In the genomic region with DNA sequence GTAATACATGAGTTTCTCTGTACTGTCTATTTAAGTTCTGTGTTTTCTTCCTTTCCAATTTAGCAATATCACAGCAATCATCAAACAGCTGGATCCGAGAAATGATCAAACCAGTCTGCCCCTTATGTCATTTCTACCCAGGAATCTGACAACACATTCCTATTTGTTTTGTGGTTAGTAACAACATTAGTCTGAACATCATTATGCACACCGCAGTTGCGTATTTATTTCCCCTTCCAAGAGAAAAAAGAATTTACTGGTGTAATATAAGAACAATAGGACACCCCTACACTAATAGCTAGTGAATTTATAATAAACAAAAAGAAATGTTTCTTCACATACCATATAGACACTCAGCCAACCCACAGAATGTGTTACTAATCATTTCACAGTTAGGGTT, we compare ENCODE assay signal across 23 cellular contexts.
DNase-seq lines count a peak whose midpoint lies in the region; ATAC-seq, FAIRE-seq and TF ChIP-seq lines count a peak whose summit lies in the region.
"Had no signal": no experiment of that assay in that cellular context is flagged by ENCODE, and none has a peak within 500 bp of the region (broad histone marks: within the 10 kb centered on the region; RNA-seq: fewer than 3 reads in every experiment).

No MANE protein-coding gene starts in this region.

- TF ChIP-seq POLR2A in K562 (conservative IDR thresholded peaks at IDR 0.05) (no peak), heart left ventricle (IDR thresholded peaks at IDR 0.05) (no peak)

- TF ChIP-seq RAD21 in K562 (CRISPR knock-in tag; conservative IDR thresholded peaks at IDR 0.05 in 1 of 2, IDR thresholded peaks at IDR 0.05 in 1 of 2) = no peak

- H3K9ac ChIP-seq in K562 (ENCODE audit: insufficient read depth in 1 of 2, low read depth in 2 of 2, low read length in 2 of 2) = no peak overlapping the region

- FAIRE-seq in K562 (lab: Jason Lieb, UNC) = peak; percentile 62
- FAIRE-seq: G401.6, keratinocyte had no signal

- H3K4me1 ChIP-seq in K562 (replicated peaks in 1 of 2; ENCODE audit: control insufficient read depth in 2 of 2, insufficient read depth in 2 of 2, low read length in 2 of 2) (no peaks in the 10 kb centered on the region), heart left ventricle (no peaks in the 10 kb centered on the region)
- H3K4me1 ChIP-seq: esophagus muscularis mucosa, lower lobe of right lung, right atrium auricular region had no signal

- H2AFZ ChIP-seq in K562 (ENCODE audit: low read depth, low read length) = no peak overlapping the region
- H2AFZ ChIP-seq: hepatocyte had no signal

- in situ Hi-C loops in K562 (cut with MboI) = no loop called here

- H3K9me1 ChIP-seq in K562 (ENCODE audit: control insufficient read depth, insufficient read depth, low read length) = no peaks in the 10 kb centered on the region

- POLR2A ChIA-PET in AG04449 (lab: Yijun Ruan, JAX) = no interaction called here
- POLR2A ChIA-PET in K562 (lab: Yijun Ruan, JAX) = interaction anchor here (0.6 to 1.5 kb wide), 2 partner anchors 12 to 24 kb away, joined by 3 to 5 read pairs; no protein-coding TSS in a partner anchor

- H3K27me3 ChIP-seq in K562 (ENCODE audit: control insufficient read depth in 2 of 2, insufficient read depth in 2 of 2, low read length in 2 of 2) (peaks cover 0 to 4% of the 10 kb centered on the region in 2 experiments; a peak in 2 of 5 replicates), heart left ventricle (no peaks in the 10 kb centered on the region)
- H3K27me3 ChIP-seq: esophagus muscularis mucosa, hepatocyte, right atrium auricular region had no signal

- H3K27ac ChIP-seq in K562 (ENCODE audit: extremely low read depth, low read depth, low read length) (no peak overlapping the region), heart left ventricle (no peak overlapping the region)
- H3K27ac ChIP-seq: esophagus muscularis mucosa, hepatocyte, HL-60, lower lobe of right lung, right atrium auricular region had no signal

- no peak overlapping the region for H3K4me3 ChIP-seq in AG04449 (ENCODE audit: low read depth, low read length)
- no peak overlapping the region for H3K4me3 ChIP-seq in K562
- no peak overlapping the region for H3K4me3 ChIP-seq in heart left ventricle
- H3K4me3 ChIP-seq: esophagus muscularis mucosa, hepatocyte, lower lobe of right lung, right atrium auricular region had no signal

- DNase-seq in AG04449 (ENCODE audit: low read depth, low spot score) (peak; percentile 55), HCEC 1CT (peak; percentile 55), K562 (ENCODE audit: extremely low read depth in 1 of 4, low spot score in 3 of 4) (no peak), fibroblast of the conjunctiva (ENCODE audit: low read depth) (peak; percentile 22), heart left ventricle (no peak), NCI-H1092 treated with DMSO at 0.1 percent for 48 hours (lab: John Stamatoyannopoulos, UW) (no peak)
- DNase-seq: 8988T; activated CD4-positive, alpha-beta T cell treated with anti-CD3 and anti-CD28 coated beads, Interleukin-2, amount 10 ng/mL, durations not matched to agents 7 days and 5 days; activated effector memory CD4-positive, alpha-beta T cell treated with Interleukin-2 at 50 U/mL for 16 hours; effector CD8-positive, alpha-beta T cell; lower lobe of right lung; NCI-H1694 treated with DMSO at 0.1 percent for 48 hours; occipital lobe; SHP77; stimulated activated CD4-positive, alpha-beta T cell treated with anti-CD3 and anti-CD28 coated beads, Interleukin-15, amount 100 ng/mL, for 24 hours had no signal

- H3K36me3 ChIP-seq in K562 (ENCODE audit: control insufficient read depth, insufficient read depth, low read length) = no peaks in the 10 kb centered on the region
- H3K36me3 ChIP-seq in heart left ventricle = no peaks in the 10 kb centered on the region
- H3K36me3 ChIP-seq: esophagus muscularis mucosa, lower lobe of right lung, right atrium auricular region had no signal

- 0% methylated on average over 3 of the region's 3 CpGs for WGBS in K562 (ENCODE audit: insufficient coverage, low coverage, missing lambda C conversion rate)
- 95 to 97% (median 96%) methylated on average over 3 of the region's 3 CpGs for WGBS in heart left ventricle, 4 donors

- intact Hi-C loops in K562 (cut with micrococcal nuclease) (no loop called here), heart left ventricle (cut with DNase I) (no loop called here)

- H3K9me3 ChIP-seq in K562 (replicated peaks; ENCODE audit: control insufficient read depth, insufficient read depth, low read depth, low read length) = no peaks in the 10 kb centered on the region; the same call in 1 of the 2 replicates
- peaks cover 0 to 6% (median 0%) of the 10 kb centered on the region in 12 donors for H3K9me3 ChIP-seq in heart left ventricle
- H3K9me3 ChIP-seq: esophagus muscularis mucosa, lower lobe of right lung, right atrium auricular region had no signal

- no peak overlapping the region for H3K4me2 ChIP-seq in K562 (ENCODE audit: insufficient read depth, low read length)
- H3K4me2 ChIP-seq: hepatocyte had no signal

- TF ChIP-seq EP300 in K562 (IDR thresholded peaks at IDR 0.05; ENCODE audit: low read length) = no peak

- ATAC-seq in K562 = no peak
- ATAC-seq in HG03175 (IDR thresholded peaks at IDR 0.05; ENCODE audit: unreplicated experiment) = no peak
- ATAC-seq in heart left ventricle = no peak
- no peak for ATAC-seq in HG03432 (IDR thresholded peaks at IDR 0.05; ENCODE audit: unreplicated experiment)
- ATAC-seq: lower lobe of right lung had no signal

- H3K79me2 ChIP-seq in K562 (ENCODE audit: control insufficient read depth, insufficient read depth, low read length) = no peaks in the 10 kb centered on the region
- H3K79me2 ChIP-seq: hepatocyte had no signal

- CTCF ChIA-PET in AG04449 (lab: Yijun Ruan, JAX) (interaction anchor here (0.9 kb wide), 1 partner anchor 17 kb away, joined by 3 read pairs; no protein-coding TSS in a partner anchor), K562 (lab: Yijun Ruan, JAX; ENCODE audit: low intra/inter-chr PET ratio) (no interaction called here)

- no peaks in the 10 kb centered on the region for H4K20me1 ChIP-seq in K562 (replicated peaks; ENCODE audit: control insufficient read depth, insufficient read depth, low read length)

- BruUV-seq in K562 (replicated peaks; lab: Mats Ljungman, UMichigan) = no TSS peak

- TF ChIP-seq CTCF in AG04449 (IDR thresholded peaks at IDR 0.05; ENCODE audit: insufficient read depth, low read length, missing control alignments) (no peak), K562 (IDR thresholded peaks at IDR 0.05 in 2 of 3, conservative IDR thresholded peaks at IDR 0.05 in 1 of 3; ENCODE audit: insufficient read depth in 2 of 3, low read depth in 1 of 3, low read length in 3 of 3) (no peak), heart left ventricle (IDR thresholded peaks at IDR 0.05) (no peak)

TF ChIP-seq in K562, 482 proteins besides CTCF, POLR2A, EP300 and RAD21 (continues in another document):
- TF ChIP-seq, protein P1, sequence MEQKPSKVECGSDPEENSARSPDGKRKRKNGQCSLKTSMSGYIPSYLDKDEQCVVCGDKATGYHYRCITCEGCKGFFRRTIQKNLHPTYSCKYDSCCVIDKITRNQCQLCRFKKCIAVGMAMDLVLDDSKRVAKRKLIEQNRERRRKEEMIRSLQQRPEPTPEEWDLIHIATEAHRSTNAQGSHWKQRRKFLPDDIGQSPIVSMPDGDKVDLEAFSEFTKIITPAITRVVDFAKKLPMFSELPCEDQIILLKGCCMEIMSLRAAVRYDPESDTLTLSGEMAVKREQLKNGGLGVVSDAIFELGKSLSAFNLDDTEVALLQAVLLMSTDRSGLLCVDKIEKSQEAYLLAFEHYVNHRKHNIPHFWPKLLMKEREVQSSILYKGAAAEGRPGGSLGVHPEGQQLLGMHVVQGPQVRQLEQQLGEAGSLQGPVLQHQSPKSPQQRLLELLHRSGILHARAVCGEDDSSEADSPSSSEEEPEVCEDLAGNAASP (IDR thresholded peaks at IDR 0.05) = no peak
- TF ChIP-seq KDM5B (IDR thresholded peaks at IDR 0.05; ENCODE audit: insufficient replicate concordance, low read depth, low read length) (no peak), DIDO1 (tag; IDR thresholded peaks at IDR 0.05; ENCODE audit: low read depth) (no peak), ZNF12 (CRISPR knock-in tag; IDR thresholded peaks at IDR 0.05) (no peak), DMBX1 (CRISPR knock-in tag; IDR thresholded peaks at IDR 0.05; ENCODE audit: borderline replicate concordance) (no peak), KDM4B (IDR thresholded peaks at IDR 0.05; ENCODE audit: borderline replicate concordance in 2 of 2, low read depth in 1 of 2) (no peak), MCM3 (IDR thresholded peaks at IDR 0.05) (no peak), ZNF583 (CRISPR knock-in tag; IDR thresholded peaks at IDR 0.05) (no peak), ZC3H4 (CRISPR knock-in tag; IDR thresholded peaks at IDR 0.05; ENCODE audit: borderline replicate concordance) (no peak)
- TF ChIP-seq, protein P2, sequence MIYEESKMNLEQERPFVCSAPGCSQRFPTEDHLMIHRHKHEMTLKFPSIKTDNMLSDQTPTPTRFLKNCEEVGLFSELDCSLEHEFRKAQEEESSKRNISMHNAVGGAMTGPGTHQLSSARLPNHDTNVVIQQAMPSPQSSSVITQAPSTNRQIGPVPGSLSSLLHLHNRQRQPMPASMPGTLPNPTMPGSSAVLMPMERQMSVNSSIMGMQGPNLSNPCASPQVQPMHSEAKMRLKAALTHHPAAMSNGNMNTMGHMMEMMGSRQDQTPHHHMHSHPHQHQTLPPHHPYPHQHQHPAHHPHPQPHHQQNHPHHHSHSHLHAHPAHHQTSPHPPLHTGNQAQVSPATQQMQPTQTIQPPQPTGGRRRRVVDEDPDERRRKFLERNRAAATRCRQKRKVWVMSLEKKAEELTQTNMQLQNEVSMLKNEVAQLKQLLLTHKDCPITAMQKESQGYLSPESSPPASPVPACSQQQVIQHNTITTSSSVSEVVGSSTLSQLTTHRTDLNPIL (CRISPR knock-in tag; IDR thresholded peaks at IDR 0.05) = no peak
- TF ChIP-seq, protein P3, sequence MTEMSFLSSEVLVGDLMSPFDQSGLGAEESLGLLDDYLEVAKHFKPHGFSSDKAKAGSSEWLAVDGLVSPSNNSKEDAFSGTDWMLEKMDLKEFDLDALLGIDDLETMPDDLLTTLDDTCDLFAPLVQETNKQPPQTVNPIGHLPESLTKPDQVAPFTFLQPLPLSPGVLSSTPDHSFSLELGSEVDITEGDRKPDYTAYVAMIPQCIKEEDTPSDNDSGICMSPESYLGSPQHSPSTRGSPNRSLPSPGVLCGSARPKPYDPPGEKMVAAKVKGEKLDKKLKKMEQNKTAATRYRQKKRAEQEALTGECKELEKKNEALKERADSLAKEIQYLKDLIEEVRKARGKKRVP (CRISPR knock-in tag; IDR thresholded peaks at IDR 0.05) = no peak

Comparison
In these comparisons a context has a peak if more than half of its experiments do, and no peak if none do; other contexts are left out.
1. DNase-seq: peak in AG04449 (single experiment), HCEC 1CT (single experiment) and fibroblast of the conjunctiva (single experiment); none in K562 (0 of 4), heart left ventricle (0 of 5) and NCI-H1092 treated with DMSO at 0.1 percent for 48 hours (single experiment).